In the genomic region with DNA sequence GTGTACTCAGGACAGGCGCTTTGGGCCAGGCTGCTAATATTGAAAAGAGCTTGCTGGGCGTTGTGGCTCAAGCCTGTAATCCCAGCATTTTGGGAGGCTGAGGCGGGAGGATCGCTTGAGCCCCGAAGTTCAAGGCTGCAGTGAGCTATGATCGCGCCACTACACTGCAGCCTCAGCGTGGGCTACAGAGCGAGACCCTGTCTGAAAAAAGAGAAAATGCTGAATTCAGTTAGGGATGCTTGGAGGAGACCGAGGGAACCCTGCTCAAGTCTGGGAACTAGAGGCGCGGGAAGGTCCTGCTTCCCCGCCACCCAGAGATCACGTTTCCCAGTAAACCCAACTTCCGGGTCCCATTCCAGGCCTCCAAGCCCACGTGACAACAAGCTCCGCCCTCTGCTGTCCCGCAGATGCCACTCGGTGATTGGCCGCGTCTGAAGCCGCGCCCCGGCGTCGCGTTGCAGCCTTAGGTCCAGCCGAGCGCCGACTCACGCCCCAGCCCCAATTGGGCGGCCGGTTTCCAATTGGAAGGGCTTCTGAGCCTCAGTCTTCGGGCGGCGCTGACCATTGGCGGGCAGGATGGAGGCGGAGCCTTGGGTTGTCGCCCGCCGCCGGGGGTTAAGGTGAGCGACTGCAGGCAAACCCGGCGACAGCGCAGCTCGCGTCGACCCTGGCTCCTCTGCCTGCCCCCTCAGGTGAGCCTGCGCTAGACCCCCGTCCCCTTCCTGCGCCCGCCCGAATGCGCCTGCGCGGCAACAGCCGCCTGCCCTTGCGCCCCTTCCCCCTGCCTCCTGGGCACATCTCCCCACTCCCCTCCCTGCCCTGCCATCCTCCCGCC, we compare ENCODE assay signal across 1 cellular context.
TF ChIP-seq lines count a peak whose summit lies in the region.

A gene with protein sequence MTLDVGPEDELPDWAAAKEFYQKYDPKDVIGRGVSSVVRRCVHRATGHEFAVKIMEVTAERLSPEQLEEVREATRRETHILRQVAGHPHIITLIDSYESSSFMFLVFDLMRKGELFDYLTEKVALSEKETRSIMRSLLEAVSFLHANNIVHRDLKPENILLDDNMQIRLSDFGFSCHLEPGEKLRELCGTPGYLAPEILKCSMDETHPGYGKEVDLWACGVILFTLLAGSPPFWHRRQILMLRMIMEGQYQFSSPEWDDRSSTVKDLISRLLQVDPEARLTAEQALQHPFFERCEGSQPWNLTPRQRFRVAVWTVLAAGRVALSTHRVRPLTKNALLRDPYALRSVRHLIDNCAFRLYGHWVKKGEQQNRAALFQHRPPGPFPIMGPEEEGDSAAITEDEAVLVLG (plus strand): TSS at position 627 of the 835 bp plus-strand sequence. CDS start 396 bp downstream, outside the sequence.

TF ChIP-seq in HepG2, 621 proteins besides CTCF, POLR2A, EP300 and RAD21 (continued from another document and continues in another):
- TF ChIP-seq, protein P1, sequence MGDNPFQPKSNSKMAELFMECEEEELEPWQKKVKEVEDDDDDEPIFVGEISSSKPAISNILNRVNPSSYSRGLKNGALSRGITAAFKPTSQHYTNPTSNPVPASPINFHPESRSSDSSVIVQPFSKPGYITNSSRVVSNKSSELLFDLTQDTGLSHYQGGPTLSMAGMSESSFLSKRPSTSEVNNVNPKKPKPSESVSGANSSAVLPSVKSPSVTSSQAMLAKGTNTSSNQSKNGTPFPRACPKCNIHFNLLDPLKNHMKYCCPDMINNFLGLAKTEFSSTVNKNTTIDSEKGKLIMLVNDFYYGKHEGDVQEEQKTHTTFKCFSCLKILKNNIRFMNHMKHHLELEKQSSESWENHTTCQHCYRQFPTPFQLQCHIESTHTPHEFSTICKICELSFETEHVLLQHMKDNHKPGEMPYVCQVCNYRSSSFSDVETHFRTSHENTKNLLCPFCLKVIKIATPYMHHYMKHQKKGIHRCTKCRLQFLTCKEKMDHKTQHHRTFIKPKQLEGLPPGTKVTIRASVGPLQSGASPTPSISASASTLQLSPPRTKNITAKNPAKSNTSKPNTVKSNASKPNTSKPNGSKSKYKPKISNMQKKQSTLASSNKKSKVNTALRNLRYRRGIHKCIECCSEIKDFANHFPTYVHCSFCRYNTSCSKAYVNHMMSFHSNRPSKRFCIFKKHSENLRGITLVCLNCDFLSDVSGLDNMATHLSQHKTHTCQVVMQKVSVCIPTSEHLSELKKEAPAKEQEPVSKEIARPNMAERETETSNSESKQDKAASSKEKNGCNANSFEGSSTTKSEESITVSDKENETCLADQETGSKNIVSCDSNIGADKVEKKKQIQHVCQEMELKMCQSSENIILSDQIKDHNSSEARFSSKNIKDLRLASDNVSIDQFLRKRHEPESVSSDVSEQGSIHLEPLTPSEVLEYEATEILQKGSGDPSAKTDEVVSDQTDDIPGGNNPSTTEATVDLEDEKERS (CRISPR knock-in tag; IDR thresholded peaks at IDR 0.05): peak; percentile 79; the same call in 1 of the 2 replicates
- TF ChIP-seq SALL1 (CRISPR knock-in tag; IDR thresholded peaks at IDR 0.05) (peak; percentile 75), KLF13 (CRISPR knock-in tag; IDR thresholded peaks at IDR 0.05) (no peak), ZNF335 (CRISPR knock-in tag; IDR thresholded peaks at IDR 0.05) (0 out of 2 replicates have a peak, but pooled peaks have one; percentile 22), ZNF350 (CRISPR knock-in tag; IDR thresholded peaks at IDR 0.05; ENCODE audit: borderline replicate concordance, low read depth) (peak; percentile 77; the same call in 1 of the 2 replicates), HNRNPL (IDR thresholded peaks at IDR 0.05; ENCODE audit: low read depth, low read length) (0 out of 2 replicates have a peak, but pooled peaks have one; percentile 25), HOXA5 (CRISPR knock-in tag; IDR thresholded peaks at IDR 0.05) (peak; percentile 56; the same call in 1 of the 2 replicates), RBAK (CRISPR knock-in tag; IDR thresholded peaks at IDR 0.05) (no peak), TBX3 (IDR thresholded peaks at IDR 0.05; ENCODE audit: borderline replicate concordance) (0 out of 2 replicates have a peak, but pooled peaks have one; percentile 6), DZIP1 (CRISPR knock-in tag; IDR thresholded peaks at IDR 0.05) (peak; percentile 53; the same call in 1 of the 2 replicates), AGO2 (optimal IDR thresholded peaks at IDR 0.05; ENCODE audit: low read depth, low read length) (peak; percentile 93), NPAS2 (CRISPR knock-in tag; IDR thresholded peaks at IDR 0.05; ENCODE audit: borderline replicate concordance) (no peak), RFX5 (IDR thresholded peaks at IDR 0.05; ENCODE audit: low read depth, low read length) (peak; percentile 79), MXD1 (CRISPR knock-in tag; IDR thresholded peaks at IDR 0.05) (peak; percentile 35; the same call in 1 of the 2 replicates), WIZ (CRISPR knock-in tag; IDR thresholded peaks at IDR 0.05) (peak; percentile 37; the same call in 1 of the 2 replicates), TCF7L2 (IDR thresholded peaks at IDR 0.05; ENCODE audit: low read depth, low read length) (no peak), PRDM15 (CRISPR knock-in tag; IDR thresholded peaks at IDR 0.05) (peak; percentile 15; the same call in 1 of the 2 replicates), PCBP1 (IDR thresholded peaks at IDR 0.05; ENCODE audit: borderline replicate concordance, low read depth, low read length) (peak; percentile 89; the same call in 1 of the 2 replicates), ZKSCAN5 (CRISPR knock-in tag; IDR thresholded peaks at IDR 0.05) (no peak), NFKB2 (CRISPR knock-in tag; IDR thresholded peaks at IDR 0.05; ENCODE audit: borderline replicate concordance) (peak; percentile 86; the same call in 1 of the 2 replicates), KLF12 (CRISPR knock-in tag; IDR thresholded peaks at IDR 0.05; ENCODE audit: borderline replicate concordance) (peak; percentile 40; the same call in 1 of the 2 replicates), ATF7-NPFF (CRISPR knock-in tag; IDR thresholded peaks at IDR 0.05; ENCODE audit: low read depth) (peak; percentile 92), BRCA1 (CRISPR knock-in tag; IDR thresholded peaks at IDR 0.05) (peak; percentile 84; the same call in 1 of the 2 replicates), SIN3A (IDR thresholded peaks at IDR 0.05; ENCODE audit: borderline replicate concordance, low read depth, low read length) (peak; percentile 98), ZNF17 (CRISPR knock-in tag; IDR thresholded peaks at IDR 0.05) (no peak), ZNF816 (CRISPR knock-in tag; IDR thresholded peaks at IDR 0.05; ENCODE audit: borderline replicate concordance) (no peak), ZBTB8A (CRISPR knock-in tag; IDR thresholded peaks at IDR 0.05; ENCODE audit: borderline replicate concordance, low read depth) (no peak), HNRNPUL1 (IDR thresholded peaks at IDR 0.05; ENCODE audit: low read depth, low read length) (no peak; the same call in 1 of the 2 replicates), POLR2G (IDR thresholded peaks at IDR 0.05; ENCODE audit: low read depth, low read length) (peak; percentile 95), DMAP1 (CRISPR knock-in tag; IDR thresholded peaks at IDR 0.05) (peak; percentile 86)
- TF ChIP-seq, protein P2, sequence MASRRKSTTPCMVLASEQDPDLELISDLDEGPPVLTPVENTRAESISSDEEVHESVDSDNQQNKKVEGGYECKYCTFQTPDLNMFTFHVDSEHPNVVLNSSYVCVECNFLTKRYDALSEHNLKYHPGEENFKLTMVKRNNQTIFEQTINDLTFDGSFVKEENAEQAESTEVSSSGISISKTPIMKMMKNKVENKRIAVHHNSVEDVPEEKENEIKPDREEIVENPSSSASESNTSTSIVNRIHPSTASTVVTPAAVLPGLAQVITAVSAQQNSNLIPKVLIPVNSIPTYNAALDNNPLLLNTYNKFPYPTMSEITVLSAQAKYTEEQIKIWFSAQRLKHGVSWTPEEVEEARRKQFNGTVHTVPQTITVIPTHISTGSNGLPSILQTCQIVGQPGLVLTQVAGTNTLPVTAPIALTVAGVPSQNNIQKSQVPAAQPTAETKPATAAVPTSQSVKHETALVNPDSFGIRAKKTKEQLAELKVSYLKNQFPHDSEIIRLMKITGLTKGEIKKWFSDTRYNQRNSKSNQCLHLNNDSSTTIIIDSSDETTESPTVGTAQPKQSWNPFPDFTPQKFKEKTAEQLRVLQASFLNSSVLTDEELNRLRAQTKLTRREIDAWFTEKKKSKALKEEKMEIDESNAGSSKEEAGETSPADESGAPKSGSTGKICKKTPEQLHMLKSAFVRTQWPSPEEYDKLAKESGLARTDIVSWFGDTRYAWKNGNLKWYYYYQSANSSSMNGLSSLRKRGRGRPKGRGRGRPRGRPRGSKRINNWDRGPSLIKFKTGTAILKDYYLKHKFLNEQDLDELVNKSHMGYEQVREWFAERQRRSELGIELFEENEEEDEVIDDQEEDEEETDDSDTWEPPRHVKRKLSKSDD (CRISPR knock-in tag; IDR thresholded peaks at IDR 0.05; ENCODE audit: low read depth): peak; percentile 69
- TF ChIP-seq, protein P3, sequence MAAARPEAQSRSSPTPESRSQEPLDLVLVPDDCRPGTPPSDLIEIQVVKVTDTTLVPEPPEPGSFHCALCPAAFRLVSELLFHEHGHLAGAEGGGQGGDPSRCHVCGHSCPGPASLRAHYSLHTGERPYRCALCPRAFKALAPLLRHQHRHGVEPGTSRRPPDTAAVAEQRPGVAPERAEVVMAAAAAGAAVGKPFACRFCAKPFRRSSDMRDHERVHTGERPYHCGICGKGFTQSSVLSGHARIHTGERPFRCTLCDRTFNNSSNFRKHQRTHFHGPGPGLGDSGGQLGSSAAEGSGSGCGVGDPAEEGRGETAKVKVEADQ (CRISPR knock-in tag; IDR thresholded peaks at IDR 0.05; ENCODE audit: borderline replicate concordance): peak; percentile 53; the same call in 1 of the 2 replicates
- TF ChIP-seq, protein P4, sequence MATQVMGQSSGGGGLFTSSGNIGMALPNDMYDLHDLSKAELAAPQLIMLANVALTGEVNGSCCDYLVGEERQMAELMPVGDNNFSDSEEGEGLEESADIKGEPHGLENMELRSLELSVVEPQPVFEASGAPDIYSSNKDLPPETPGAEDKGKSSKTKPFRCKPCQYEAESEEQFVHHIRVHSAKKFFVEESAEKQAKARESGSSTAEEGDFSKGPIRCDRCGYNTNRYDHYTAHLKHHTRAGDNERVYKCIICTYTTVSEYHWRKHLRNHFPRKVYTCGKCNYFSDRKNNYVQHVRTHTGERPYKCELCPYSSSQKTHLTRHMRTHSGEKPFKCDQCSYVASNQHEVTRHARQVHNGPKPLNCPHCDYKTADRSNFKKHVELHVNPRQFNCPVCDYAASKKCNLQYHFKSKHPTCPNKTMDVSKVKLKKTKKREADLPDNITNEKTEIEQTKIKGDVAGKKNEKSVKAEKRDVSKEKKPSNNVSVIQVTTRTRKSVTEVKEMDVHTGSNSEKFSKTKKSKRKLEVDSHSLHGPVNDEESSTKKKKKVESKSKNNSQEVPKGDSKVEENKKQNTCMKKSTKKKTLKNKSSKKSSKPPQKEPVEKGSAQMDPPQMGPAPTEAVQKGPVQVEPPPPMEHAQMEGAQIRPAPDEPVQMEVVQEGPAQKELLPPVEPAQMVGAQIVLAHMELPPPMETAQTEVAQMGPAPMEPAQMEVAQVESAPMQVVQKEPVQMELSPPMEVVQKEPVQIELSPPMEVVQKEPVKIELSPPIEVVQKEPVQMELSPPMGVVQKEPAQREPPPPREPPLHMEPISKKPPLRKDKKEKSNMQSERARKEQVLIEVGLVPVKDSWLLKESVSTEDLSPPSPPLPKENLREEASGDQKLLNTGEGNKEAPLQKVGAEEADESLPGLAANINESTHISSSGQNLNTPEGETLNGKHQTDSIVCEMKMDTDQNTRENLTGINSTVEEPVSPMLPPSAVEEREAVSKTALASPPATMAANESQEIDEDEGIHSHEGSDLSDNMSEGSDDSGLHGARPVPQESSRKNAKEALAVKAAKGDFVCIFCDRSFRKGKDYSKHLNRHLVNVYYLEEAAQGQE (IDR thresholded peaks at IDR 0.05; ENCODE audit: borderline replicate concordance in 1 of 2, low read depth in 1 of 2, low read length in 2 of 2): peak in 1 of 2 experiments; percentile 66; a peak in 1 of 4 replicates
